Comparison of ENCODE assay signal across 8 cellular contexts in the genomic region with DNA sequence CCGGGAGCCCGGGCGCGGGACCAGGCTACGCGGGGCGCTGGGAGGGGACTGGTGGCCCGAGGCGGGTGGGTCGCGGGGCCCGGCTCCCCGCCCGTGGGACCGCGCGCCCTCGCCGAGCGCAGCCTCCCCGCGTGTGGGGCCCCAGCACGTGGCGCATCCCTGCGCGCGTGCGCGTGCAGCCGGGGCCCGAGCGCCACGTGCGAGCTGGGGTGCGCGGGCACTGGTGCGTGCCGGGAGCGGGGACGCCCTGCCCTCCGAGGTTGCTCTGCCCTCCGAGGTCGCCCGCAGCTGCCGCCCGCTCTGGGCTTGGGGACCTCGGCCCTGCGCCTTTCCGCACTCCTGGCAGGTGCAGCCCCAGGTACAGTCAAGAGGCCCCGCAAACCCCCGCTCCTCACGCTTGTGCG. TPM values are rescaled to one million over a fixed set of nuclear protein-coding genes. Genes with fewer than 3 reads are reported as not detected.
DNase-seq lines count a peak whose midpoint lies in the region; ATAC-seq and TF ChIP-seq lines count a peak whose summit lies in the region.

No MANE protein-coding gene starts in this region.

- no peaks in the 10 kb centered on the region for H3K36me3 ChIP-seq in osteoblast (ENCODE audit: insufficient read depth, low read length)

- DNase-seq in NCI-H2227 (lab: John Stamatoyannopoulos, UW; ENCODE audit: unreplicated experiment) (peak; percentile 82), fibroblast of the aortic adventitia (ENCODE audit: low read depth) (no peak), osteoblast (ENCODE audit: insufficient read length, low spot score, missing footprints) (peak; percentile 83), HCEC 1CT (no peak)
- peak; percentile 64 for DNase-seq in activated CD8-positive, alpha-beta T cell treated with anti-CD3 and anti-CD28 coated beads, Interleukin-2, amount 10 ng/mL, durations not matched to agents 7 days and 5 days

- CTCF ChIA-PET in activated CD8-positive, alpha-beta T cell treated with anti-CD3 and anti-CD28 coated beads, Interleukin-2, amount 10 ng/mL, durations not matched to agents 7 days and 5 days (lab: Charles Lee): interaction anchor here (0.8 to 10.5 kb wide), 12 partner anchors 9 to 109 kb away, joined by 3 to 233 read pairs (median 10); no protein-coding TSS in a partner anchor

- peak overlapping the region; percentile 89 for H3K27ac Mint-ChIP-seq in activated CD8-positive, alpha-beta T cell treated with anti-CD3 and anti-CD28 coated beads, Interleukin-2, amount 10 ng/mL, durations not matched to agents 7 days and 5 days

- peaks cover 36% of the 10 kb centered on the region for H3K4me1 Mint-ChIP-seq in activated CD8-positive, alpha-beta T cell treated with anti-CD3 and anti-CD28 coated beads, Interleukin-2, amount 10 ng/mL, durations not matched to agents 7 days and 5 days (ENCODE audit: low read depth)

- H3K4me3 ChIP-seq in fibroblast of the aortic adventitia (ENCODE audit: low read depth, low read length): peak overlapping the region; percentile 14
- peak overlapping the region; percentile 61 for H3K4me3 ChIP-seq in osteoblast (ENCODE audit: insufficient read depth, low read length)

- POLR2A ChIA-PET in activated CD8-positive, alpha-beta T cell treated with anti-CD3 and anti-CD28 coated beads, Interleukin-2, amount 10 ng/mL, durations not matched to agents 7 days and 5 days (lab: Charles Lee): interaction anchor here (0.7 to 8.3 kb wide), 15 partner anchors 14 to 189 kb away, joined by 3 to 65 read pairs (median 9); a partner anchor contains a TSS

- TF ChIP-seq CTCF in 22Rv1 (IDR thresholded peaks at IDR 0.05) (no peak), fibroblast of the aortic adventitia (IDR thresholded peaks at IDR 0.05; ENCODE audit: insufficient read depth, low read length) (no peak), osteoblast (IDR thresholded peaks at IDR 0.05; ENCODE audit: extremely low read depth, low read depth, low read length) (no peak)

- H4K20me1 ChIP-seq in osteoblast (ENCODE audit: insufficient read depth, low read length): no peaks in the 10 kb centered on the region

- H3K4me2 ChIP-seq in osteoblast (ENCODE audit: insufficient read depth, low read length): peak overlapping the region; percentile 81

- H3K36me3 Mint-ChIP-seq in activated CD8-positive, alpha-beta T cell treated with anti-CD3 and anti-CD28 coated beads, Interleukin-2, amount 10 ng/mL, durations not matched to agents 7 days and 5 days (ENCODE audit: low read depth): peaks cover 38% of the 10 kb centered on the region

- no peaks in the 10 kb centered on the region for H3K79me2 ChIP-seq in osteoblast (ENCODE audit: insufficient read depth, low read length)

- H3K27ac ChIP-seq in 22Rv1 (peak overlapping the region; percentile 25; the same call in 1 of the 2 replicates), osteoblast (ENCODE audit: low read depth, low read length) (no peak overlapping the region)

- H3K9me3 Mint-ChIP-seq in activated CD8-positive, alpha-beta T cell treated with anti-CD3 and anti-CD28 coated beads, Interleukin-2, amount 10 ng/mL, durations not matched to agents 7 days and 5 days (ENCODE audit: insufficient read depth): no peaks in the 10 kb centered on the region

- ATAC-seq in GM18502 (IDR thresholded peaks at IDR 0.05; ENCODE audit: poor library complexity, unreplicated experiment): peak; percentile 28
- peak; percentile 30 for ATAC-seq in HG02943 (IDR thresholded peaks at IDR 0.05; ENCODE audit: low read depth, unreplicated experiment)
- ATAC-seq in activated CD8-positive, alpha-beta T cell treated with anti-CD3 and anti-CD28 coated beads, Interleukin-2, amount 10 ng/mL, durations not matched to agents 7 days and 5 days: peak; percentile 42

- H3K9me3 ChIP-seq in osteoblast (ENCODE audit: low read depth, low read length): no peaks in the 10 kb centered on the region

- peaks cover 7% of the 10 kb centered on the region for H3K4me1 ChIP-seq in osteoblast (ENCODE audit: insufficient read depth, low read length)

- H3K27me3 Mint-ChIP-seq in activated CD8-positive, alpha-beta T cell treated with anti-CD3 and anti-CD28 coated beads, Interleukin-2, amount 10 ng/mL, durations not matched to agents 7 days and 5 days (ENCODE audit: low read depth): peaks cover 6% of the 10 kb centered on the region

- peak overlapping the region; percentile 73 for H3K4me3 Mint-ChIP-seq in activated CD8-positive, alpha-beta T cell treated with anti-CD3 and anti-CD28 coated beads, Interleukin-2, amount 10 ng/mL, durations not matched to agents 7 days and 5 days

- H3K27me3 ChIP-seq in osteoblast (ENCODE audit: insufficient read depth, low read length): peaks cover 47% of the 10 kb centered on the region

- H2AFZ ChIP-seq in osteoblast (ENCODE audit: low read length): no peak overlapping the region

RNA-seq across cellular contexts. Expression of a gene that starts 0.4 kb away (rescaled TPM):
- 100 to 1,000 TPM; 147 to 153 TPM for total RNA-seq in activated CD8-positive, alpha-beta T cell treated with anti-CD3 and anti-CD28 coated beads, Interleukin-2, amount 10 ng/mL, durations not matched to agents 7 days and 5 days
- under 0.01 TPM in 1 of 2 replicates, not detected in the other for total RNA-seq in fibroblast of the aortic adventitia (ENCODE audit: low replicate concordance)
- 0.29 and 0.36 TPM in 2 replicates for total RNA-seq in osteoblast

Comparison
In these comparisons a context has a peak if more than half of its experiments do, and no peak if none do; other contexts are left out.
1. DNase-seq: peak in NCI-H2227 (single experiment), activated CD8-positive, alpha-beta T cell treated with anti-CD3 and anti-CD28 coated beads, Interleukin-2, amount 10 ng/mL, durations not matched to agents 7 days and 5 days (single experiment) and osteoblast (single experiment); none in fibroblast of the aortic adventitia (single experiment) and HCEC 1CT (single experiment).
2. RNA of a gene that starts 0.4 kb away (total RNA-seq): 147 to 153 TPM in activated CD8-positive, alpha-beta T cell treated with anti-CD3 and anti-CD28 coated beads, Interleukin-2, amount 10 ng/mL, durations not matched to agents 7 days and 5 days; 0.29 to 0.36 TPM in osteoblast and under 0.01 TPM in fibroblast of the aortic adventitia; every median in the first group is over 100 times any median in the second.
3. Peak in every context shown above with its lines, with median percentiles within 50 percentile points of each other: ATAC-seq.